In genomic region chr16:61030616-61031015, GRCh38 we compare ENCODE assay signal across 3 cellular contexts.
"Had no signal": no experiment of that assay in that cellular context is flagged by ENCODE, and none has a peak within 500 bp of the region (broad histone marks: within the 10 kb centered on the region; RNA-seq: fewer than 3 reads in every experiment).

No MANE protein-coding gene starts in this region.

- H3K4me3 ChIP-seq: GM12878 had no signal

- ATAC-seq: GM12878 had no signal

- DNase-seq: GDM1, GF-D8 had no signal
